In genomic region chr16:28181557-28181914, GRCh38 we compare ENCODE assay signal across 8 cellular contexts. TPM values are rescaled to one million over a fixed set of nuclear protein-coding genes. Genes with fewer than 3 reads are reported as not detected.
A peak's percentile ranks its signal among the peaks of the same experiment; 100 is the strongest.
DNase-seq lines count a peak whose midpoint lies in the region; ATAC-seq and TF ChIP-seq lines count a peak whose summit lies in the region.

No MANE protein-coding gene starts in this region.

- H3K9me3 Mint-ChIP-seq in T-helper 2 cell treated with Interferon-gamma antibody and Interleukin-4, amounts not matched to agents 5 μg/mL and 100 μg/mL, for 36 hours = peaks cover 9% of the 10 kb centered on the region
- peaks cover 8% of the 10 kb centered on the region for H3K9me3 Mint-ChIP-seq in activated T-helper 2 cell treated with anti-CD3 and anti-CD28 coated beads, Interferon-gamma antibody, Interleukin-2, Interleukin-4, amounts not matched to agents 10 μg/mL and 5 μg/mL and 100 μg/mL, durations not matched to agents 14 hours and 24 hours and 36 hours

- no peaks in the 10 kb centered on the region for H3K9me3 ChIP-seq in hepatocyte (ENCODE audit: low read depth)

- peaks cover 69% of the 10 kb centered on the region for H3K36me3 Mint-ChIP-seq in T-helper 2 cell treated with Interferon-gamma antibody and Interleukin-4, amounts not matched to agents 5 μg/mL and 100 μg/mL, for 36 hours (ENCODE audit: low read depth)
- H3K36me3 Mint-ChIP-seq in activated T-helper 2 cell treated with anti-CD3 and anti-CD28 coated beads, Interferon-gamma antibody, Interleukin-2, Interleukin-4, amounts not matched to agents 10 μg/mL and 5 μg/mL and 100 μg/mL, durations not matched to agents 14 hours and 24 hours and 36 hours (ENCODE audit: low read depth) = peaks cover 73% of the 10 kb centered on the region

- no peak for DNase-seq in T-helper 2 cell treated with Interferon-gamma antibody and Interleukin-4, amounts not matched to agents 5 μg/mL and 100 μg/mL, for 36 hours (ENCODE audit: low spot score)
- DNase-seq in T-helper 2 cell = no peak
- no peak for DNase-seq in activated T-helper 2 cell treated with anti-CD3 and anti-CD28 coated beads, Interferon-gamma antibody, Interleukin-2, Interleukin-4, amounts not matched to agents 10 μg/mL and 5 μg/mL and 100 μg/mL, durations not matched to agents 14 hours and 24 hours and 36 hours (ENCODE audit: low spot score)
- DNase-seq in hepatocyte (ENCODE audit: low spot score) = peak; percentile 78
- peak; percentile 88 for DNase-seq in stromal cell of bone marrow (ENCODE audit: low read depth)
- DNase-seq in NCI-H187 treated with DMSO at 0.1 percent for 48 hours (lab: John Stamatoyannopoulos, UW) = no peak

- peaks cover 13% of the 10 kb centered on the region for H3K4me1 ChIP-seq in hepatocyte (ENCODE audit: insufficient read depth)

- H3K4me3 ChIP-seq in hepatocyte = no peak overlapping the region

- no peak for TF ChIP-seq CTCF in hepatocyte (IDR thresholded peaks at IDR 0.05; ENCODE audit: poor library complexity)

- H3K4me3 Mint-ChIP-seq in T-helper 2 cell treated with Interferon-gamma antibody and Interleukin-4, amounts not matched to agents 5 μg/mL and 100 μg/mL, for 36 hours = peak overlapping the region; percentile 74
- no peak overlapping the region for H3K4me3 Mint-ChIP-seq in activated T-helper 2 cell treated with anti-CD3 and anti-CD28 coated beads, Interferon-gamma antibody, Interleukin-2, Interleukin-4, amounts not matched to agents 10 μg/mL and 5 μg/mL and 100 μg/mL, durations not matched to agents 14 hours and 24 hours and 36 hours (ENCODE audit: low read depth)

- H4K20me1 ChIP-seq in hepatocyte (ENCODE audit: insufficient read depth, poor library complexity, severe bottlenecking) = peaks cover 10% of the 10 kb centered on the region

- ATAC-seq in GM19023 (IDR thresholded peaks at IDR 0.05; ENCODE audit: unreplicated experiment) (no peak), HG02870 (IDR thresholded peaks at IDR 0.05; ENCODE audit: unreplicated experiment) (no peak)

- H3K9me2 ChIP-seq in hepatocyte (replicated peaks; ENCODE audit: insufficient read depth) = no peaks in the 10 kb centered on the region

- peaks cover 68% of the 10 kb centered on the region for H3K4me1 Mint-ChIP-seq in T-helper 2 cell treated with Interferon-gamma antibody and Interleukin-4, amounts not matched to agents 5 μg/mL and 100 μg/mL, for 36 hours (ENCODE audit: low read depth)
- peaks cover 67% of the 10 kb centered on the region for H3K4me1 Mint-ChIP-seq in activated T-helper 2 cell treated with anti-CD3 and anti-CD28 coated beads, Interferon-gamma antibody, Interleukin-2, Interleukin-4, amounts not matched to agents 10 μg/mL and 5 μg/mL and 100 μg/mL, durations not matched to agents 14 hours and 24 hours and 36 hours (ENCODE audit: low read depth)

- H3K36me3 ChIP-seq in hepatocyte (replicated peaks; ENCODE audit: insufficient read depth, low read depth) = no peaks in the 10 kb centered on the region

- H3K27ac ChIP-seq in hepatocyte = peak overlapping the region; percentile 79

- H3K4me2 ChIP-seq in hepatocyte = peak overlapping the region; percentile 25

- H3K27me3 Mint-ChIP-seq in T-helper 2 cell treated with Interferon-gamma antibody and Interleukin-4, amounts not matched to agents 5 μg/mL and 100 μg/mL, for 36 hours (ENCODE audit: low read depth) = no peaks in the 10 kb centered on the region
- no peaks in the 10 kb centered on the region for H3K27me3 Mint-ChIP-seq in activated T-helper 2 cell treated with anti-CD3 and anti-CD28 coated beads, Interferon-gamma antibody, Interleukin-2, Interleukin-4, amounts not matched to agents 10 μg/mL and 5 μg/mL and 100 μg/mL, durations not matched to agents 14 hours and 24 hours and 36 hours (ENCODE audit: low read depth)

- no peaks in the 10 kb centered on the region for H3K27me3 ChIP-seq in hepatocyte

- H2AFZ ChIP-seq in hepatocyte = no peak overlapping the region

- H3K27ac Mint-ChIP-seq in T-helper 2 cell treated with Interferon-gamma antibody and Interleukin-4, amounts not matched to agents 5 μg/mL and 100 μg/mL, for 36 hours = peak overlapping the region; percentile 80
- H3K27ac Mint-ChIP-seq in activated T-helper 2 cell treated with anti-CD3 and anti-CD28 coated beads, Interferon-gamma antibody, Interleukin-2, Interleukin-4, amounts not matched to agents 10 μg/mL and 5 μg/mL and 100 μg/mL, durations not matched to agents 14 hours and 24 hours and 36 hours = peak overlapping the region; percentile 95

- peaks cover 93% of the 10 kb centered on the region for H3K79me2 ChIP-seq in hepatocyte

- WGBS in hepatocyte (ENCODE audit: low lambda C conversion rate, missing lambda C conversion rate) = 50% methylated on average over 2 of the region's 2 CpGs

- intact Hi-C loops in activated T-helper 2 cell treated with anti-CD3 and anti-CD28 coated beads, Interferon-gamma antibody, Interleukin-2, Interleukin-4, amounts not matched to agents 10 μg/mL and 5 μg/mL and 100 μg/mL, durations not matched to agents 14 hours and 24 hours and 36 hours (cut with micrococcal nuclease) = no loop called here

RNA-seq across cellular contexts. Expression of gene XPO6, which starts 30.2 kb away (rescaled TPM):
- 227 and 230 TPM in 2 replicates for total RNA-seq in activated T-helper 2 cell treated with anti-CD3 and anti-CD28 coated beads, Interferon-gamma antibody, Interleukin-2, Interleukin-4, amounts not matched to agents 10 μg/mL and 5 μg/mL and 100 μg/mL, durations not matched to agents 14 hours and 24 hours and 36 hours
- 49.7 and 111 TPM in 2 replicates for total RNA-seq in hepatocyte
- polyA plus RNA-seq in hepatocyte = 39.8 and 48.8 TPM in 2 replicates

Comparison
In these comparisons a context has a peak if more than half of its experiments do, and no peak if none do; other contexts are left out.
1. DNase-seq: peak in hepatocyte (single experiment) and stromal cell of bone marrow (single experiment); none in T-helper 2 cell treated with Interferon-gamma antibody and Interleukin-4, amounts not matched to agents 5 μg/mL and 100 μg/mL, for 36 hours (single experiment), T-helper 2 cell (0 of 5), activated T-helper 2 cell treated with anti-CD3 and anti-CD28 coated beads, Interferon-gamma antibody, Interleukin-2, Interleukin-4, amounts not matched to agents 10 μg/mL and 5 μg/mL and 100 μg/mL, durations not matched to agents 14 hours and 24 hours and 36 hours (single experiment) and NCI-H187 treated with DMSO at 0.1 percent for 48 hours (single experiment).